8 cellular contexts compared by ENCODE assay signal in genomic region chr5:123610665-123611406, GRCh38.
DNase-seq lines count a peak whose midpoint lies in the region; ATAC-seq and TF ChIP-seq lines count a peak whose summit lies in the region.

No MANE protein-coding gene starts in this region.

- no peaks in the 10 kb centered on the region for H3K27me3 ChIP-seq in thoracic aorta (replicated peaks; ENCODE audit: insufficient read depth)

- no peak overlapping the region for H3K4me3 ChIP-seq in thoracic aorta

- no peaks in the 10 kb centered on the region for H3K36me3 ChIP-seq in thoracic aorta

- no peaks in the 10 kb centered on the region for H3K9me3 ChIP-seq in thoracic aorta

- peak; percentile 97 for TF ChIP-seq CTCF in thoracic aorta (IDR thresholded peaks at IDR 0.05)

- DNase-seq in DMS79 treated with DMSO at 0.1 percent for 48 hours (lab: John Stamatoyannopoulos, UW) (peak; percentile 14), DMS79 (lab: John Stamatoyannopoulos, UW) (no peak), OCI-M1 (lab: John Stamatoyannopoulos, UW) (peak; percentile 38), kidney glomerular epithelial cell (lab: John Stamatoyannopoulos, UW) (peak; percentile 61), thoracic aorta (ENCODE audit: low spot score) (no peak)
- peak; percentile 49 for DNase-seq in central memory CD4-positive, alpha-beta T cell

- ATAC-seq in GM19035 (IDR thresholded peaks at IDR 0.05; ENCODE audit: unreplicated experiment) = peak; percentile 82
- ATAC-seq in HG03520 (IDR thresholded peaks at IDR 0.05; ENCODE audit: unreplicated experiment) = peak; percentile 68
- peak; percentile 76 for ATAC-seq in thoracic aorta (ENCODE audit: insufficient number of reproducible peaks, low FRiP score, low read depth)

- no peaks in the 10 kb centered on the region for H3K4me1 ChIP-seq in thoracic aorta (ENCODE audit: control insufficient read depth in 1 of 2, low read depth in 2 of 2)

- H3K27ac ChIP-seq in thoracic aorta = no peak overlapping the region

Comparison
In these comparisons a context has a peak if more than half of its experiments do, and no peak if none do; other contexts are left out.
1. DNase-seq: peak in DMS79 treated with DMSO at 0.1 percent for 48 hours (single experiment), OCI-M1 (single experiment), central memory CD4-positive, alpha-beta T cell (single experiment) and kidney glomerular epithelial cell (single experiment); none in DMS79 (single experiment) and thoracic aorta (single experiment).
2. Peak in every context shown above with its lines, with median percentiles within 50 percentile points of each other: ATAC-seq.